In the genomic region with DNA sequence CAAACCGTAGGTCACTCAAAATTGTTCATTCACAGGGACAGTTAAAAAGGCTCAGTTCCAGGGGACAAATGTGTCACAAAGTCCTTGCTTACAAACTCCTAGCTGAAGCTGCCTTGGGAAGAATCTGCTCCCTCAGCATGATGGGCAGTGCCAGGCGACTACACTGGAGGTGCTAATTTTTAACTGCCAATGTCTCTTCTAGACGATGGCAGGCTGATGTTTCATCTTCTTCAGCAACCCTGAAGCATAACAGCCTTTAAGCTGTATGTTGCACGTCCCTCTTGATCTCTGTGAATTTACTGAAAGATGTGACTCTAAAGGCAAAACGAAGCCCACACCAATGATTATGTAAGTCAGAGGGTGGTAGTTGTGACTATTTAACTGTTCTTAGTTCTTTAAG, we compare ENCODE assay signal across 2 cellular contexts.
TF ChIP-seq lines count a peak whose summit lies in the region.

No MANE protein-coding gene starts in this region.

TF ChIP-seq in GM23338, 12 proteins besides CTCF, POLR2A, EP300 and RAD21 (continues in another document):
- TF ChIP-seq, protein P1, sequence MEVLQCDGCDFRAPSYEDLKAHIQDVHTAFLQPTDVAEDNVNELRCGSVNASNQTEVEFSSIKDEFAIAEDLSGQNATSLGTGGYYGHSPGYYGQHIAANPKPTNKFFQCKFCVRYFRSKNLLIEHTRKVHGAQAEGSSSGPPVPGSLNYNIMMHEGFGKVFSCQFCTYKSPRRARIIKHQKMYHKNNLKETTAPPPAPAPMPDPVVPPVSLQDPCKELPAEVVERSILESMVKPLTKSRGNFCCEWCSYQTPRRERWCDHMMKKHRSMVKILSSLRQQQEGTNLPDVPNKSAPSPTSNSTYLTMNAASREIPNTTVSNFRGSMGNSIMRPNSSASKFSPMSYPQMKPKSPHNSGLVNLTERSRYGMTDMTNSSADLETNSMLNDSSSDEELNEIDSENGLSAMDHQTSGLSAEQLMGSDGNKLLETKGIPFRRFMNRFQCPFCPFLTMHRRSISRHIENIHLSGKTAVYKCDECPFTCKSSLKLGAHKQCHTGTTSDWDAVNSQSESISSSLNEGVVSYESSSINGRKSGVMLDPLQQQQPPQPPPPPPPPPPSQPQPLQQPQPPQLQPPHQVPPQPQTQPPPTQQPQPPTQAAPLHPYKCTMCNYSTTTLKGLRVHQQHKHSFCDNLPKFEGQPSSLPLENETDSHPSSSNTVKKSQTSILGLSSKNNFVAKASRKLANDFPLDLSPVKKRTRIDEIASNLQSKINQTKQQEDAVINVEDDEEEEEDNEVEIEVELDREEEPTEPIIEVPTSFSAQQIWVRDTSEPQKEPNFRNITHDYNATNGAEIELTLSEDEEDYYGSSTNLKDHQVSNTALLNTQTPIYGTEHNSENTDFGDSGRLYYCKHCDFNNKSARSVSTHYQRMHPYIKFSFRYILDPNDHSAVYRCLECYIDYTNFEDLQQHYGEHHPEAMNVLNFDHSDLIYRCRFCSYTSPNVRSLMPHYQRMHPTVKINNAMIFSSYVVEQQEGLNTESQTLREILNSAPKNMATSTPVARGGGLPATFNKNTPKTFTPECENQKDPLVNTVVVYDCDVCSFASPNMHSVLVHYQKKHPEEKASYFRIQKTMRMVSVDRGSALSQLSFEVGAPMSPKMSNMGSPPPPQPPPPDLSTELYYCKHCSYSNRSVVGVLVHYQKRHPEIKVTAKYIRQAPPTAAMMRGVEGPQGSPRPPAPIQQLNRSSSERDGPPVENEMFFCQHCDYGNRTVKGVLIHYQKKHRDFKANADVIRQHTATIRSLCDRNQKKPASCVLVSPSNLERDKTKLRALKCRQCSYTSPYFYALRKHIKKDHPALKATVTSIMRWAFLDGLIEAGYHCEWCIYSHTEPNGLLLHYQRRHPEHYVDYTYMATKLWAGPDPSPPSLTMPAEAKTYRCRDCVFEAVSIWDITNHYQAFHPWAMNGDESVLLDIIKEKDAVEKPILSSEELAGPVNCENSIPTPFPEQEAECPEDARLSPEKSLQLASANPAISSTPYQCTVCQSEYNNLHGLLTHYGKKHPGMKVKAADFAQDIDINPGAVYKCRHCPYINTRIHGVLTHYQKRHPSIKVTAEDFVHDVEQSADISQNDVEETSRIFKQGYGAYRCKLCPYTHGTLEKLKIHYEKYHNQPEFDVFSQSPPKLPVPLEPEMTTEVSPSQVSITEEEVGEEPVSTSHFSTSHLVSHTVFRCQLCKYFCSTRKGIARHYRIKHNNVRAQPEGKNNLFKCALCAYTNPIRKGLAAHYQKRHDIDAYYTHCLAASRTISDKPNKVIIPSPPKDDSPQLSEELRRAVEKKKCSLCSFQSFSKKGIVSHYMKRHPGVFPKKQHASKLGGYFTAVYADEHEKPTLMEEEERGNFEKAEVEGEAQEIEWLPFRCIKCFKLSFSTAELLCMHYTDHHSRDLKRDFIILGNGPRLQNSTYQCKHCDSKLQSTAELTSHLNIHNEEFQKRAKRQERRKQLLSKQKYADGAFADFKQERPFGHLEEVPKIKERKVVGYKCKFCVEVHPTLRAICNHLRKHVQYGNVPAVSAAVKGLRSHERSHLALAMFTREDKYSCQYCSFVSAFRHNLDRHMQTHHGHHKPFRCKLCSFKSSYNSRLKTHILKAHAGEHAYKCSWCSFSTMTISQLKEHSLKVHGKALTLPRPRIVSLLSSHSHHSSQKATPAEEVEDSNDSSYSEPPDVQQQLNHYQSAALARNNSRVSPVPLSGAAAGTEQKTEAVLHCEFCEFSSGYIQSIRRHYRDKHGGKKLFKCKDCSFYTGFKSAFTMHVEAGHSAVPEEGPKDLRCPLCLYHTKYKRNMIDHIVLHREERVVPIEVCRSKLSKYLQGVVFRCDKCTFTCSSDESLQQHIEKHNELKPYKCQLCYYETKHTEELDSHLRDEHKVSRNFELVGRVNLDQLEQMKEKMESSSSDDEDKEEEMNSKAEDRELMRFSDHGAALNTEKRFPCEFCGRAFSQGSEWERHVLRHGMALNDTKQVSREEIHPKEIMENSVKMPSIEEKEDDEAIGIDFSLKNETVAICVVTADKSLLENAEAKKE (CRISPR knock-in tag; IDR thresholded peaks at IDR 0.05): no peak
- TF ChIP-seq EZH2phosphoT487 (IDR thresholded peaks at IDR 0.05; ENCODE audit: unreplicated experiment) (no peak), JUNB (IDR thresholded peaks at IDR 0.05; ENCODE audit: unreplicated experiment) (no peak), CREB1 (CRISPR knock-in tag; IDR thresholded peaks at IDR 0.05; ENCODE audit: low read depth) (no peak), ZNF331 (CRISPR knock-in tag; IDR thresholded peaks at IDR 0.05; ENCODE audit: low read depth) (no peak), STAT1 (IDR thresholded peaks at IDR 0.05; ENCODE audit: unreplicated experiment) (no peak), POLR2AphosphoS5 (IDR thresholded peaks at IDR 0.05; ENCODE audit: low read depth) (no peak), EZH2 (IDR thresholded peaks at IDR 0.05; ENCODE audit: low read depth, unreplicated experiment) (no peak)
- TF ChIP-seq, protein P2, sequence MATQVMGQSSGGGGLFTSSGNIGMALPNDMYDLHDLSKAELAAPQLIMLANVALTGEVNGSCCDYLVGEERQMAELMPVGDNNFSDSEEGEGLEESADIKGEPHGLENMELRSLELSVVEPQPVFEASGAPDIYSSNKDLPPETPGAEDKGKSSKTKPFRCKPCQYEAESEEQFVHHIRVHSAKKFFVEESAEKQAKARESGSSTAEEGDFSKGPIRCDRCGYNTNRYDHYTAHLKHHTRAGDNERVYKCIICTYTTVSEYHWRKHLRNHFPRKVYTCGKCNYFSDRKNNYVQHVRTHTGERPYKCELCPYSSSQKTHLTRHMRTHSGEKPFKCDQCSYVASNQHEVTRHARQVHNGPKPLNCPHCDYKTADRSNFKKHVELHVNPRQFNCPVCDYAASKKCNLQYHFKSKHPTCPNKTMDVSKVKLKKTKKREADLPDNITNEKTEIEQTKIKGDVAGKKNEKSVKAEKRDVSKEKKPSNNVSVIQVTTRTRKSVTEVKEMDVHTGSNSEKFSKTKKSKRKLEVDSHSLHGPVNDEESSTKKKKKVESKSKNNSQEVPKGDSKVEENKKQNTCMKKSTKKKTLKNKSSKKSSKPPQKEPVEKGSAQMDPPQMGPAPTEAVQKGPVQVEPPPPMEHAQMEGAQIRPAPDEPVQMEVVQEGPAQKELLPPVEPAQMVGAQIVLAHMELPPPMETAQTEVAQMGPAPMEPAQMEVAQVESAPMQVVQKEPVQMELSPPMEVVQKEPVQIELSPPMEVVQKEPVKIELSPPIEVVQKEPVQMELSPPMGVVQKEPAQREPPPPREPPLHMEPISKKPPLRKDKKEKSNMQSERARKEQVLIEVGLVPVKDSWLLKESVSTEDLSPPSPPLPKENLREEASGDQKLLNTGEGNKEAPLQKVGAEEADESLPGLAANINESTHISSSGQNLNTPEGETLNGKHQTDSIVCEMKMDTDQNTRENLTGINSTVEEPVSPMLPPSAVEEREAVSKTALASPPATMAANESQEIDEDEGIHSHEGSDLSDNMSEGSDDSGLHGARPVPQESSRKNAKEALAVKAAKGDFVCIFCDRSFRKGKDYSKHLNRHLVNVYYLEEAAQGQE (IDR thresholded peaks at IDR 0.05; ENCODE audit: unreplicated experiment): no peak
- TF ChIP-seq, protein P3, sequence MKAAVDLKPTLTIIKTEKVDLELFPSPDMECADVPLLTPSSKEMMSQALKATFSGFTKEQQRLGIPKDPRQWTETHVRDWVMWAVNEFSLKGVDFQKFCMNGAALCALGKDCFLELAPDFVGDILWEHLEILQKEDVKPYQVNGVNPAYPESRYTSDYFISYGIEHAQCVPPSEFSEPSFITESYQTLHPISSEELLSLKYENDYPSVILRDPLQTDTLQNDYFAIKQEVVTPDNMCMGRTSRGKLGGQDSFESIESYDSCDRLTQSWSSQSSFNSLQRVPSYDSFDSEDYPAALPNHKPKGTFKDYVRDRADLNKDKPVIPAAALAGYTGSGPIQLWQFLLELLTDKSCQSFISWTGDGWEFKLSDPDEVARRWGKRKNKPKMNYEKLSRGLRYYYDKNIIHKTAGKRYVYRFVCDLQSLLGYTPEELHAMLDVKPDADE (IDR thresholded peaks at IDR 0.05): no peak

TF ChIP-seq in GM12878, 131 proteins besides CTCF, POLR2A, EP300 and RAD21:
- TF ChIP-seq TBL1XR1 (IDR thresholded peaks at IDR 0.05; ENCODE audit: low read depth, low read length) (no peak), RELA (IDR thresholded peaks at IDR 0.05; ENCODE audit: borderline replicate concordance, partially characterized antibody) (no peak), ATF7 (IDR thresholded peaks at IDR 0.05; ENCODE audit: low read depth) (no peak), MEF2A (IDR thresholded peaks at IDR 0.05; ENCODE audit: insufficient read depth, low read depth, low read length) (no peak), POU2F2 (IDR thresholded peaks at IDR 0.05; ENCODE audit: borderline replicate concordance, low read depth, low read length) (no peak), DPF2 (IDR thresholded peaks at IDR 0.05) (no peak), JUNB (IDR thresholded peaks at IDR 0.05) (no peak), NFYA (IDR thresholded peaks at IDR 0.05; ENCODE audit: borderline replicate concordance, low read depth, low read length) (no peak), BCL11A (IDR thresholded peaks at IDR 0.05; ENCODE audit: low read depth, low read length) (no peak), ZNF217 (IDR thresholded peaks at IDR 0.05) (no peak), MTA3 (IDR thresholded peaks at IDR 0.05; ENCODE audit: borderline replicate concordance, low read length) (no peak), NR2F1 (conservative IDR thresholded peaks at IDR 0.05) (no peak)
- TF ChIP-seq, protein P4, sequence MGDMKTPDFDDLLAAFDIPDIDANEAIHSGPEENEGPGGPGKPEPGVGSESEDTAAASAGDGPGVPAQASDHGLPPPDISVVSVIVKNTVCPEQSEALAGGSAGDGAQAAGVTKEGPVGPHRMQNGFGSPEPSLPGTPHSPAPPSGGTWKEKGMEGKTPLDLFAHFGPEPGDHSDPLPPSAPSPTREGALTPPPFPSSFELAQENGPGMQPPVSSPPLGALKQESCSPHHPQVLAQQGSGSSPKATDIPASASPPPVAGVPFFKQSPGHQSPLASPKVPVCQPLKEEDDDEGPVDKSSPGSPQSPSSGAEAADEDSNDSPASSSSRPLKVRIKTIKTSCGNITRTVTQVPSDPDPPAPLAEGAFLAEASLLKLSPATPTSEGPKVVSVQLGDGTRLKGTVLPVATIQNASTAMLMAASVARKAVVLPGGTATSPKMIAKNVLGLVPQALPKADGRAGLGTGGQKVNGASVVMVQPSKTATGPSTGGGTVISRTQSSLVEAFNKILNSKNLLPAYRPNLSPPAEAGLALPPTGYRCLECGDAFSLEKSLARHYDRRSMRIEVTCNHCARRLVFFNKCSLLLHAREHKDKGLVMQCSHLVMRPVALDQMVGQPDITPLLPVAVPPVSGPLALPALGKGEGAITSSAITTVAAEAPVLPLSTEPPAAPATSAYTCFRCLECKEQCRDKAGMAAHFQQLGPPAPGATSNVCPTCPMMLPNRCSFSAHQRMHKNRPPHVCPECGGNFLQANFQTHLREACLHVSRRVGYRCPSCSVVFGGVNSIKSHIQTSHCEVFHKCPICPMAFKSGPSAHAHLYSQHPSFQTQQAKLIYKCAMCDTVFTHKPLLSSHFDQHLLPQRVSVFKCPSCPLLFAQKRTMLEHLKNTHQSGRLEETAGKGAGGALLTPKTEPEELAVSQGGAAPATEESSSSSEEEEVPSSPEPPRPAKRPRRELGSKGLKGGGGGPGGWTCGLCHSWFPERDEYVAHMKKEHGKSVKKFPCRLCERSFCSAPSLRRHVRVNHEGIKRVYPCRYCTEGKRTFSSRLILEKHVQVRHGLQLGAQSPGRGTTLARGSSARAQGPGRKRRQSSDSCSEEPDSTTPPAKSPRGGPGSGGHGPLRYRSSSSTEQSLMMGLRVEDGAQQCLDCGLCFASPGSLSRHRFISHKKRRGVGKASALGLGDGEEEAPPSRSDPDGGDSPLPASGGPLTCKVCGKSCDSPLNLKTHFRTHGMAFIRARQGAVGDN (IDR thresholded peaks at IDR 0.05): no peak
- TF ChIP-seq, protein P5, sequence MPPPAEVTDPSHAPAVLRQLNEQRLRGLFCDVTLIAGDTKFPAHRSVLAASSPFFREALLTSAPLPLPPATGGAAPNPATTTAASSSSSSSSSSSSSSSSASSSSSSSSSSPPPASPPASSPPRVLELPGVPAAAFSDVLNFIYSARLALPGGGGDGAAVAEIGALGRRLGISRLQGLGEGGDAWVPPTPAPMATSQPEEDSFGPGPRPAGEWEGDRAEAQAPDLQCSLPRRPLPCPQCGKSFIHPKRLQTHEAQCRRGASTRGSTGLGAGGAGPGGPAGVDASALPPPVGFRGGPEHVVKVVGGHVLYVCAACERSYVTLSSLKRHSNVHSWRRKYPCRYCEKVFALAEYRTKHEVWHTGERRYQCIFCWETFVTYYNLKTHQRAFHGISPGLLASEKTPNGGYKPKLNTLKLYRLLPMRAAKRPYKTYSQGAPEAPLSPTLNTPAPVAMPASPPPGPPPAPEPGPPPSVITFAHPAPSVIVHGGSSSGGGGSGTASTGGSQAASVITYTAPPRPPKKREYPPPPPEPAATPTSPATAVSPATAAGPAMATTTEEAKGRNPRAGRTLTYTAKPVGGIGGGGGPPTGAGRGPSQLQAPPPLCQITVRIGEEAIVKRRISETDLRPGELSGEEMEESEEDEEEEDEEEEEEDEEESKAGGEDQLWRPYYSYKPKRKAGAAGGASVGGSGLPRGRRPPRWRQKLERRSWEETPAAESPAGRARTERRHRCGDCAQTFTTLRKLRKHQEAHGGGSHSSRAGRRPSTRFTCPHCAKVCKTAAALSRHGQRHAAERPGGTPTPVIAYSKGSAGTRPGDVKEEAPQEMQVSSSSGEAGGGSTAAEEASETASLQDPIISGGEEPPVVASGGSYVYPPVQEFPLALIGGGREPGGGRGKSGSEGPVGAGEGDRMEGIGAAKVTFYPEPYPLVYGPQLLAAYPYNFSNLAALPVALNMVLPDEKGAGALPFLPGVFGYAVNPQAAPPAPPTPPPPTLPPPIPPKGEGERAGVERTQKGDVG (CRISPR knock-in tag; IDR thresholded peaks at IDR 0.05): no peak
- TF ChIP-seq, protein P6, sequence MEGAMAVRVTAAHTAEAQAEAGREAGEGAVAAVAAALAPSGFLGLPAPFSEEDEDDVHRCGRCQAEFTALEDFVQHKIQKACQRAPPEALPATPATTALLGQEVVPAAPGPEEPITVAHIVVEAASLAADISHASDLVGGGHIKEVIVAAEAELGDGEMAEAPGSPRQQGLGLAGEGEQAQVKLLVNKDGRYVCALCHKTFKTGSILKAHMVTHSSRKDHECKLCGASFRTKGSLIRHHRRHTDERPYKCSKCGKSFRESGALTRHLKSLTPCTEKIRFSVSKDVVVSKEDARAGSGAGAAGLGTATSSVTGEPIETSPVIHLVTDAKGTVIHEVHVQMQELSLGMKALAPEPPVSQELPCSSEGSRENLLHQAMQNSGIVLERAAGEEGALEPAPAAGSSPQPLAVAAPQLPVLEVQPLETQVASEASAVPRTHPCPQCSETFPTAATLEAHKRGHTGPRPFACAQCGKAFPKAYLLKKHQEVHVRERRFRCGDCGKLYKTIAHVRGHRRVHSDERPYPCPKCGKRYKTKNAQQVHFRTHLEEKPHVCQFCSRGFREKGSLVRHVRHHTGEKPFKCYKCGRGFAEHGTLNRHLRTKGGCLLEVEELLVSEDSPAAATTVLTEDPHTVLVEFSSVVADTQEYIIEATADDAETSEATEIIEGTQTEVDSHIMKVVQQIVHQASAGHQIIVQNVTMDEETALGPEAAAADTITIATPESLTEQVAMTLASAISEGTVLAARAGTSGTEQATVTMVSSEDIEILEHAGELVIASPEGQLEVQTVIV (IDR thresholded peaks at IDR 0.05; ENCODE audit: borderline replicate concordance, partially characterized antibody): no peak
- TF ChIP-seq, protein P7, sequence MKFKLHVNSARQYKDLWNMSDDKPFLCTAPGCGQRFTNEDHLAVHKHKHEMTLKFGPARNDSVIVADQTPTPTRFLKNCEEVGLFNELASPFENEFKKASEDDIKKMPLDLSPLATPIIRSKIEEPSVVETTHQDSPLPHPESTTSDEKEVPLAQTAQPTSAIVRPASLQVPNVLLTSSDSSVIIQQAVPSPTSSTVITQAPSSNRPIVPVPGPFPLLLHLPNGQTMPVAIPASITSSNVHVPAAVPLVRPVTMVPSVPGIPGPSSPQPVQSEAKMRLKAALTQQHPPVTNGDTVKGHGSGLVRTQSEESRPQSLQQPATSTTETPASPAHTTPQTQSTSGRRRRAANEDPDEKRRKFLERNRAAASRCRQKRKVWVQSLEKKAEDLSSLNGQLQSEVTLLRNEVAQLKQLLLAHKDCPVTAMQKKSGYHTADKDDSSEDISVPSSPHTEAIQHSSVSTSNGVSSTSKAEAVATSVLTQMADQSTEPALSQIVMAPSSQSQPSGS (IDR thresholded peaks at IDR 0.05; ENCODE audit: low read length): no peak
